Comparison of ENCODE assay signal across 9 cellular contexts in genomic region chr1:32221581-32221979, GRCh38. TPM values are rescaled to one million over a fixed set of nuclear protein-coding genes. Genes with fewer than 3 reads are reported as not detected.
DNase-seq lines count a peak whose midpoint lies in the region; ATAC-seq and TF ChIP-seq lines count a peak whose summit lies in the region.
"Had no signal": no experiment of that assay in that cellular context is flagged by ENCODE, and none has a peak within 500 bp of the region (broad histone marks: within the 10 kb centered on the region; RNA-seq: fewer than 3 reads in every experiment).

No MANE protein-coding gene starts in this region.

- H3K9me3 ChIP-seq in GM23248 (ENCODE audit: low read depth) (no peaks in the 10 kb centered on the region), left ventricle myocardium inferior (replicated peaks) (no peaks in the 10 kb centered on the region), skeletal muscle tissue (ENCODE audit: control insufficient read depth in 3 of 3, low read length in 3 of 3) (no peaks in the 10 kb centered on the region)

- H3F3A ChIP-seq in GM23248 (ENCODE audit: insufficient read depth) = no peaks in the 10 kb centered on the region

- in situ Hi-C loops in GM23248 (cut with MboI) = no loop called here

- peaks cover 76% of the 10 kb centered on the region for H3K79me2 ChIP-seq in GM23248 (ENCODE audit: insufficient read depth)

- 1 to 6% methylated on average over 13 of the region's 13 CpGs for WGBS in GM23248 (ENCODE audit: low coverage in 1 of 2, low lambda C conversion rate in 2 of 2, missing lambda C conversion rate in 2 of 2), 2 experiments

- H4K20me1 ChIP-seq in GM23248 (ENCODE audit: insufficient read depth) = no peaks in the 10 kb centered on the region

- peak overlapping the region; percentile 86 for H3K27ac ChIP-seq in GM23248
- H3K27ac ChIP-seq in left ventricle myocardium inferior (replicated peaks) = peak overlapping the region; percentile 92
- H3K27ac ChIP-seq in skeletal muscle tissue (ENCODE audit: low read depth, low read length) = peak overlapping the region; percentile 97

- H3K9me2 ChIP-seq in GM23248 (ENCODE audit: insufficient read depth) = no peaks in the 10 kb centered on the region

- peak overlapping the region; percentile 87 for H2AFZ ChIP-seq in GM23248

- peaks cover 28% of the 10 kb centered on the region for H3K4me1 ChIP-seq in GM23248 (ENCODE audit: insufficient read depth)
- H3K4me1 ChIP-seq in left ventricle myocardium inferior = peaks cover 49% of the 10 kb centered on the region
- peaks cover 26 to 30% (median 27%) of the 10 kb centered on the region in 3 donors for H3K4me1 ChIP-seq in skeletal muscle tissue (ENCODE audit: control insufficient read depth in 3 of 3, insufficient read depth in 3 of 3, low read length in 3 of 3)

- H3K4me2 ChIP-seq in GM23248 (ENCODE audit: unreplicated experiment) = peak overlapping the region; percentile 95

- DNase-seq in GM23248 (no peak), left ventricle myocardium inferior (no peak), DMS79 treated with DMSO at 0.1 percent for 48 hours (lab: John Stamatoyannopoulos, UW) (no peak), amygdala (lab: John Stamatoyannopoulos, UW) (no peak)
- no peak for DNase-seq in stimulated activated CD4-positive, alpha-beta T cell treated with anti-CD3 and anti-CD28 coated beads, Interleukin-4, amount 100 ng/mL, for 1 hour

- H3K4me3 ChIP-seq in GM23248 = peak overlapping the region; percentile 95
- peak overlapping the region; percentile 83 for H3K4me3 ChIP-seq in WI38 (ENCODE audit: low read depth, low read length)
- H3K4me3 ChIP-seq in left ventricle myocardium inferior = peak overlapping the region; percentile 98
- peak overlapping the region; percentile 94 to 99 (median 97) for H3K4me3 ChIP-seq in skeletal muscle tissue (ENCODE audit: low read length in 3 of 3)

- no peak for TF ChIP-seq CTCF in WI38 (IDR thresholded peaks at IDR 0.05; ENCODE audit: low read depth, low read length)
- no peak for TF ChIP-seq CTCF in left ventricle myocardium inferior (IDR thresholded peaks at IDR 0.05; ENCODE audit: borderline replicate concordance)

- no peaks in the 10 kb centered on the region for H3K27me3 ChIP-seq in GM23248 (replicated peaks; ENCODE audit: insufficient read depth)
- no peaks in the 10 kb centered on the region for H3K27me3 ChIP-seq in left ventricle myocardium inferior (ENCODE audit: low read depth)
- no peaks in the 10 kb centered on the region for H3K27me3 ChIP-seq in skeletal muscle tissue (ENCODE audit: control insufficient read depth in 3 of 3, insufficient read depth in 3 of 3, low read length in 3 of 3)

- intact Hi-C loops in left ventricle myocardium inferior (cut with micrococcal nuclease) = loop anchor here (10.0 kb wide), 1 partner anchor 93 kb away; no protein-coding TSS in a partner anchor

- ATAC-seq in GM21786 (IDR thresholded peaks at IDR 0.05; ENCODE audit: unreplicated experiment) = no peak

- H3K9ac ChIP-seq in GM23248 (peak overlapping the region; percentile 100), skeletal muscle tissue (ENCODE audit: low read depth in 1 of 3, low read length in 3 of 3) (peak overlapping the region; percentile 96 to 99 (median 98))

- peaks cover 19% of the 10 kb centered on the region for H3K36me3 ChIP-seq in GM23248 (ENCODE audit: low read depth)
- peaks cover 64% of the 10 kb centered on the region for H3K36me3 ChIP-seq in left ventricle myocardium inferior
- peaks cover 33 to 35% (median 33%) of the 10 kb centered on the region in 3 donors for H3K36me3 ChIP-seq in skeletal muscle tissue (ENCODE audit: control insufficient read depth in 3 of 3, insufficient read depth in 3 of 3, low read length in 3 of 3)

RNA-seq across cellular contexts. Expression of gene TMEM234, which starts 0.6 kb away (rescaled TPM):
- total RNA-seq in GM23248 (2014; rRNA removed; shearing (Covaris generic)) = 12.5 and 23.5 TPM in 2 replicates
- 25.6 and 26.1 TPM in 2 replicates for polyA plus RNA-seq in GM23248 (2016; fragmentation: Nextera tagmentation; extraction: Ambion mirVana)
- total RNA-seq in left ventricle myocardium inferior (10.9 TPM), skeletal muscle tissue (10.4 TPM)

RNA-seq across cellular contexts. Expression of gene EIF3I, which starts 0.6 kb away (rescaled TPM):
- total RNA-seq in GM23248 (2014; rRNA removed; shearing (Covaris generic)) = 266 and 286 TPM in 2 replicates
- 259 and 265 TPM in 2 replicates for polyA plus RNA-seq in GM23248 (2016; fragmentation: Nextera tagmentation; extraction: Ambion mirVana)
- total RNA-seq in left ventricle myocardium inferior (91.1 TPM), skeletal muscle tissue (171 TPM)

RNA-seq across cellular contexts. Expression of gene DCDC2B, which starts 12.7 kb away (rescaled TPM):
- total RNA-seq in GM23248 (2014; rRNA removed; shearing (Covaris generic)) = not detected in 2 replicates
- 0.21 and 0.25 TPM in 2 replicates for polyA plus RNA-seq in GM23248 (2016; fragmentation: Nextera tagmentation; extraction: Ambion mirVana)
- total RNA-seq in left ventricle myocardium inferior (not detected), skeletal muscle tissue (not detected)
- total RNA-seq: dermis microvascular lymphatic vessel endothelial cell had no signal

RNA-seq across cellular contexts. Expression of gene IQCC, which starts 16.1 kb away (rescaled TPM):
- total RNA-seq in GM23248 (2014; rRNA removed; shearing (Covaris generic)) = 0.97 and 1.4 TPM in 2 replicates
- 1.7 and 2.2 TPM in 2 replicates for polyA plus RNA-seq in GM23248 (2016; fragmentation: Nextera tagmentation; extraction: Ambion mirVana)
- 0.71 TPM for total RNA-seq in left ventricle myocardium inferior
- 2.6 TPM for total RNA-seq in skeletal muscle tissue

RNA-seq across cellular contexts. Expression of gene CCDC28B, which starts 21.2 kb away (rescaled TPM):
- total RNA-seq in GM23248 (2014; rRNA removed; shearing (Covaris generic)) = 10.4 and 17.7 TPM in 2 replicates
- 19.7 TPM in 2 replicates for polyA plus RNA-seq in GM23248 (2016; fragmentation: Nextera tagmentation; extraction: Ambion mirVana)
- total RNA-seq in left ventricle myocardium inferior (16.7 TPM), skeletal muscle tissue (58.5 TPM)
